In the genomic region with DNA sequence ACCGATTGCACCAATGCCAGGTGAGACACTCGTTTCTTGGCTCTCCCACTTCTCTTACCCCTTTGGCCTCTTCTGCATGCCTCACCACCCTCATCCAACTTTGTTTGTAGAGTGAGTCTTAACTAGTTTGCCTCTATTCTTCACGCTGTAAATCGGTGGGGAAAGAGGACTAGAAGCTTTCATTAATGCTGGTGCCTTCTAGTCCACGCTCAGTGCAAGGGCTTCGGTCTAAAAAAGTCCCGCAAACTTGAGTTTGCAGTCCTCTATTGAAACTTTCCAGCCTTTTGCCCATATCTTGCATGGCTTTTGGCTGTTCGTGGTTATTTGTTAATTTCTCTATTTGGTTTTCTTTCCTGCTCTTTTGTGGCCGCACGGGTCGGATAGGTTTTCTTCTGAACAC, we compare ENCODE assay signal across 10 cellular contexts. TPM values are rescaled to one million over a fixed set of nuclear protein-coding genes. Genes with fewer than 3 reads are reported as not detected.
DNase-seq lines count a peak whose midpoint lies in the region; ATAC-seq lines count a peak whose summit lies in the region.
"Had no signal": no experiment of that assay in that cellular context is flagged by ENCODE, and none has a peak within 500 bp of the region (broad histone marks: within the 10 kb centered on the region; RNA-seq: fewer than 3 reads in every experiment).

No MANE protein-coding gene starts in this region.

- no peaks in the 10 kb centered on the region for H3K36me3 ChIP-seq in subcutaneous abdominal adipose tissue (ENCODE audit: control insufficient read depth in 5 of 5, insufficient read depth in 5 of 5, low read length in 5 of 5)

- no peak overlapping the region for H3K27ac Mint-ChIP-seq in activated T-cell treated with anti-CD3 and anti-CD28 coated beads, Interleukin-2, amount 50 U/mL, for 72 hours
- H3K27ac Mint-ChIP-seq in activated naive CD8-positive, alpha-beta T cell treated with anti-CD3 and anti-CD28 coated beads for 36 hours, result no peak overlapping the region
- H3K27ac Mint-ChIP-seq in memory B cell, result no peak overlapping the region
- H3K27ac Mint-ChIP-seq: CD14-positive monocyte had no signal

- no peak for ATAC-seq in activated T-cell treated with anti-CD3 and anti-CD28 coated beads, Interleukin-2, amount 50 U/mL, for 72 hours (replicated peaks in 1 of 2)
- ATAC-seq in memory B cell (ENCODE audit: low read depth) (no peak), HG03025 (IDR thresholded peaks at IDR 0.05; ENCODE audit: low FRiP score, unreplicated experiment) (no peak)

- no peaks in the 10 kb centered on the region for H3K9me3 Mint-ChIP-seq in activated T-cell treated with anti-CD3 and anti-CD28 coated beads, Interleukin-2, amount 50 U/mL, for 72 hours
- H3K9me3 Mint-ChIP-seq in activated naive CD8-positive, alpha-beta T cell treated with anti-CD3 and anti-CD28 coated beads for 36 hours, result no peaks in the 10 kb centered on the region
- no peaks in the 10 kb centered on the region for H3K9me3 Mint-ChIP-seq in memory B cell

- peaks cover 0 to 2% (median 0%) of the 10 kb centered on the region in 5 donors for H3K9me3 ChIP-seq in subcutaneous abdominal adipose tissue (ENCODE audit: control insufficient read depth in 5 of 5, low read length in 5 of 5)

- peaks cover 0 to 2% of the 10 kb centered on the region in 2 donors for H3K36me3 Mint-ChIP-seq in activated T-cell treated with anti-CD3 and anti-CD28 coated beads, Interleukin-2, amount 50 U/mL, for 72 hours (ENCODE audit: insufficient read depth in 2 of 2)
- no peaks in the 10 kb centered on the region for H3K36me3 Mint-ChIP-seq in activated naive CD8-positive, alpha-beta T cell treated with anti-CD3 and anti-CD28 coated beads for 36 hours
- no peaks in the 10 kb centered on the region for H3K36me3 Mint-ChIP-seq in memory B cell
- H3K36me3 Mint-ChIP-seq: CD14-positive monocyte had no signal

- peaks cover 0 to 17% (median 14%) of the 10 kb centered on the region in 5 donors for H3K4me1 ChIP-seq in subcutaneous abdominal adipose tissue (ENCODE audit: control insufficient read depth in 5 of 5, insufficient read depth in 5 of 5, low read length in 5 of 5)

- H3K4me3 Mint-ChIP-seq in activated T-cell treated with anti-CD3 and anti-CD28 coated beads, Interleukin-2, amount 50 U/mL, for 72 hours, result peak overlapping the region; percentile 77 to 86
- H3K4me3 Mint-ChIP-seq in activated naive CD8-positive, alpha-beta T cell treated with anti-CD3 and anti-CD28 coated beads for 36 hours, result peak overlapping the region; percentile 75
- H3K4me3 Mint-ChIP-seq in memory B cell, result peak overlapping the region; percentile 77

- peaks cover 7% of the 10 kb centered on the region for H3K4me1 Mint-ChIP-seq in activated T-cell treated with anti-CD3 and anti-CD28 coated beads, Interleukin-2, amount 50 U/mL, for 72 hours (ENCODE audit: low read depth)
- H3K4me1 Mint-ChIP-seq in activated naive CD8-positive, alpha-beta T cell treated with anti-CD3 and anti-CD28 coated beads for 36 hours, result peaks cover 7% of the 10 kb centered on the region
- H3K4me1 Mint-ChIP-seq in memory B cell, result peaks cover 5% of the 10 kb centered on the region

- H3K9ac ChIP-seq in subcutaneous abdominal adipose tissue (ENCODE audit: low read length in 5 of 5), result no peak overlapping the region

- peaks cover 12 to 21% (median 12%) of the 10 kb centered on the region in 5 donors for H3K27me3 ChIP-seq in subcutaneous abdominal adipose tissue (ENCODE audit: control insufficient read depth in 5 of 5, insufficient read depth in 4 of 5, low read length in 5 of 5)

- H3K4me3 ChIP-seq in subcutaneous abdominal adipose tissue (ENCODE audit: low read depth in 1 of 5, low read length in 5 of 5), result peak overlapping the region in 3 of 5 donors; percentile 59 to 74 (median 67)

- no peak for DNase-seq in activated T-cell treated with anti-CD3 and anti-CD28 coated beads, Interleukin-2, amount 50 U/mL, for 72 hours
- DNase-seq in activated T-cell treated with anti-CD3 and anti-CD28 coated beads, Interleukin-2, amount 50 U/mL, for 48 hours, result no peak
- no peak for DNase-seq in activated naive CD8-positive, alpha-beta T cell treated with anti-CD3 and anti-CD28 coated beads for 36 hours
- DNase-seq in memory B cell (ENCODE audit: low spot score in 2 of 2), result no peak
- no peak for DNase-seq in 8988T
- no peak for DNase-seq in NCI-H1694 (lab: John Stamatoyannopoulos, UW)
- DNase-seq: NCI-H774 had no signal

- no peak overlapping the region for H3K27ac ChIP-seq in subcutaneous abdominal adipose tissue (ENCODE audit: low read depth, low read length)

- H3K27me3 Mint-ChIP-seq in activated T-cell treated with anti-CD3 and anti-CD28 coated beads, Interleukin-2, amount 50 U/mL, for 72 hours (ENCODE audit: low read depth), result peaks cover 30% of the 10 kb centered on the region
- H3K27me3 Mint-ChIP-seq in activated naive CD8-positive, alpha-beta T cell treated with anti-CD3 and anti-CD28 coated beads for 36 hours, result peaks cover 38% of the 10 kb centered on the region
- H3K27me3 Mint-ChIP-seq in memory B cell, result peaks cover 11% of the 10 kb centered on the region

RNA-seq across cellular contexts. Expression of gene DACH2, which starts 0.8 kb away (rescaled TPM):
- total RNA-seq in activated T-cell treated with anti-CD3 and anti-CD28 coated beads, Interleukin-2, amount 50 U/mL, for 72 hours, result under 1 TPM in 1 of 2 donors, not detected in 1; 0.05 TPM
- total RNA-seq in activated naive CD8-positive, alpha-beta T cell treated with anti-CD3 and anti-CD28 coated beads for 36 hours, result not detected
